In the genomic region with DNA sequence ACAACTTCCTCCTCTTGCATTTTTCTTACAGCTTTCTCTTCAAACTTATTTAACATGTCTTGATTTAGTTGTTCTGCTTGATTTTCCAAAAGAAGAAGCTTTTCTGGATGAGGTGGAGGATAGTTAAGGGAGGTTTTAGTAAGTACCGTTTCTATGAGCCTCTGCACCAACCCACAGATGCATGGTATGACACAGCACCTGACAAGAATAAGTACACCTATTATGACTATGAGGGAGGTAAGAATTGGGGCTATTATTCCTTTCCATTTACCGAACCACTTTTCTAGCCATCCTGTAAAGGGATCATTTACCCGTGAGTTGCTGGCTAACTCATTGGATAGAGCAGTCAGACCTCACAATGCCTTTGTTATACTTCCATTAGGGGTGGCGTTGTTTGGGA, we compare ENCODE assay signal across 1 cellular context.
TF ChIP-seq lines count a peak whose summit lies in the region.

No MANE protein-coding gene starts in this region.

TF ChIP-seq in neural cell, 6 proteins besides CTCF, POLR2A, EP300 and RAD21 (continued from another document):
- TF ChIP-seq REST (IDR thresholded peaks at IDR 0.05; ENCODE audit: borderline replicate concordance) (no peak), EZH2 (IDR thresholded peaks at IDR 0.05; ENCODE audit: borderline replicate concordance, insufficient read depth, low read length, poor library complexity, severe bottlenecking) (no peak)
